ENCODE assay signal across 10 cellular contexts in the genomic region with DNA sequence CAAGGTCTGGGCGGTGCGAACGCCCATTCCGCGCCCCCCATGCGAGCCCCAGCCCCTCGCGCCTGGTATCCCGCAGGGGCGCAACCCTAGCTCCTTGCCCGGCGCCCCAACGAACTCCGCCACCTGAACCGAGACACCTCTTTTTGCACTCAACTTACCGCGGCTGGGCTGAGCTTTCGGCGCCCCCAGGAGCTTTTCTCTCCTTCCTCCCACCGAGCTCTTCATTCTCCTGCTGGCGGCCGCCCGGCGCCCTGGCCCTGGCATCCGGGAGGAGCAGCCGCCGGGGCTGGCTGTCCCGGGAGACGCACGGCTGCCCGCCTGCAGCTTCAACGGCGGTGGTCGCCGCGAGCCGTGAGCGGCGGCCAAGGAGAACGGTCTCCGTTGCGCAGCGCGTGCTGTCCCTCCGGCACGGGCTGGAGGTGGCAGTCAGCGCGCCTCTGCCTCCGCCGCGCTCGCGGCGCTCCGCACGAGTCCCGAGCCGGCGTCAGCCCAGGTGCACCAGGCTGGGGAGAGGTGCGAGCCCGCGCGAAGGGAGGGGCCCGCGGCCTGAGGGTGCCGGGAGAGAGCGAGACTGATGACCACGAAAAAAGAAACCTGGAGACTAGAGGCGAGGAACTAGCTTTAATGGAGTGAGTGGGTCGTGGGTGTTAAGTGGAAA.
DNase-seq lines count a peak whose midpoint lies in the region; ATAC-seq and TF ChIP-seq lines count a peak whose summit lies in the region.
"Had no signal": no experiment of that assay in that cellular context is flagged by ENCODE, and none has a peak within 500 bp of the region (broad histone marks: within the 10 kb centered on the region; RNA-seq: fewer than 3 reads in every experiment).

No MANE protein-coding gene starts in this region.

- H3K36me3 ChIP-seq in GM23248 (ENCODE audit: low read depth) (no peaks in the 10 kb centered on the region), adipocyte (ENCODE audit: control insufficient read depth, insufficient read depth, low read length, severe bottlenecking) (no peaks in the 10 kb centered on the region), hepatocyte (replicated peaks; ENCODE audit: insufficient read depth, low read depth) (no peaks in the 10 kb centered on the region), gastrocnemius medialis (no peaks in the 10 kb centered on the region)

- DNase-seq in GM23248 (peak; percentile 40), adipocyte (ENCODE audit: low read depth) (peak; percentile 9), hepatocyte (ENCODE audit: low spot score) (peak; percentile 45), gastrocnemius medialis (no peak), OCI-M2 (lab: John Stamatoyannopoulos, UW; ENCODE audit: unreplicated experiment) (no peak)
- DNase-seq: activated naive CD4-positive, alpha-beta T cell treated with Interleukin-2 at 50 U/mL for 16 hours; stimulated activated CD4-positive, alpha-beta T cell treated with anti-CD3 and anti-CD28 coated beads, Interleukin-4, amount 100 ng/mL, for 24 hours had no signal

- H3K79me2 ChIP-seq in GM23248 (ENCODE audit: insufficient read depth) (no peaks in the 10 kb centered on the region), hepatocyte (no peaks in the 10 kb centered on the region)

- H3K4me1 ChIP-seq in GM23248 (ENCODE audit: insufficient read depth) (peaks cover 4% of the 10 kb centered on the region), adipocyte (ENCODE audit: control insufficient read depth, insufficient read depth, low read length) (peaks cover 17% of the 10 kb centered on the region), hepatocyte (ENCODE audit: insufficient read depth) (no peaks in the 10 kb centered on the region), gastrocnemius medialis (no peaks in the 10 kb centered on the region)

- no peaks in the 10 kb centered on the region for H3K9me2 ChIP-seq in GM23248 (ENCODE audit: insufficient read depth)
- H3K9me2 ChIP-seq in hepatocyte (replicated peaks; ENCODE audit: insufficient read depth) = no peaks in the 10 kb centered on the region

- H2AFZ ChIP-seq in GM23248 (peak overlapping the region; percentile 40; the same call in 1 of the 2 replicates), hepatocyte (peak overlapping the region; percentile 60)

- H3K9ac ChIP-seq in GM23248 (no peak overlapping the region), adipocyte (ENCODE audit: low read length) (no peak overlapping the region)

- in situ Hi-C loops in GM23248 (cut with MboI) (no loop called here), gastrocnemius medialis (cut with MboI; ENCODE audit: low sequenced_read_pairs in 4 of 4) (no loop called here)

- no peak for TF ChIP-seq POLR2A in gastrocnemius medialis (IDR thresholded peaks at IDR 0.05)

- peak overlapping the region; percentile 50 for H3K4me3 ChIP-seq in GM23248
- peak overlapping the region; percentile 67 for H3K4me3 ChIP-seq in adipocyte (ENCODE audit: low read length)
- peak overlapping the region; percentile 32 for H3K4me3 ChIP-seq in hepatocyte
- peak overlapping the region; percentile 34 to 47 (median 39) for H3K4me3 ChIP-seq in gastrocnemius medialis

- H3K9me3 ChIP-seq in GM23248 (ENCODE audit: low read depth) (no peaks in the 10 kb centered on the region), adipocyte (ENCODE audit: control insufficient read depth, low read length) (no peaks in the 10 kb centered on the region), hepatocyte (ENCODE audit: low read depth) (no peaks in the 10 kb centered on the region), gastrocnemius medialis (no peaks in the 10 kb centered on the region)

- H4K20me1 ChIP-seq in GM23248 (ENCODE audit: insufficient read depth) = no peaks in the 10 kb centered on the region
- H4K20me1 ChIP-seq in hepatocyte (ENCODE audit: insufficient read depth, poor library complexity, severe bottlenecking) = no peaks in the 10 kb centered on the region

- 1 to 2% methylated on average over 54 to 61 of the region's 70 CpGs for WGBS in GM23248 (ENCODE audit: low coverage in 1 of 2, low lambda C conversion rate in 2 of 2, missing lambda C conversion rate in 2 of 2), 2 experiments
- WGBS in hepatocyte (ENCODE audit: low lambda C conversion rate, missing lambda C conversion rate) = 1% methylated on average over 40 of the region's 70 CpGs

- ATAC-seq in gastrocnemius medialis (no peak), GM18873 (IDR thresholded peaks at IDR 0.05; ENCODE audit: low FRiP score, unreplicated experiment) (no peak), GM19324 (IDR thresholded peaks at IDR 0.05; ENCODE audit: low FRiP score, unreplicated experiment) (no peak)
- no peak for ATAC-seq in activated CD4-positive, CD25-positive, alpha-beta regulatory T cell treated with anti-CD3 and anti-CD28 coated beads, Interleukin-2, amount 50 U/mL, for 24 hours

- no peak overlapping the region for H3K27ac ChIP-seq in GM23248
- no peak overlapping the region for H3K27ac ChIP-seq in hepatocyte
- H3K27ac ChIP-seq in gastrocnemius medialis = no peak overlapping the region

- peaks cover 61% of the 10 kb centered on the region for H3K27me3 ChIP-seq in GM23248 (replicated peaks; ENCODE audit: insufficient read depth)
- peaks cover 52% of the 10 kb centered on the region for H3K27me3 ChIP-seq in adipocyte (replicated peaks; ENCODE audit: control insufficient read depth, insufficient read depth, low read length)
- H3K27me3 ChIP-seq in hepatocyte = peaks cover 53% of the 10 kb centered on the region
- H3K27me3 ChIP-seq in gastrocnemius medialis = peaks cover 5 to 28% (median 13%) of the 10 kb centered on the region in 3 donors

- intact Hi-C loops in gastrocnemius medialis (cut with DNase I; ENCODE audit: low total_unique reads) = no loop called here

- H3K4me2 ChIP-seq in GM23248 (ENCODE audit: unreplicated experiment) (peak overlapping the region; percentile 74), hepatocyte (peak overlapping the region; percentile 92)

- H3F3A ChIP-seq in GM23248 (ENCODE audit: insufficient read depth) = peaks cover 5% of the 10 kb centered on the region; the same call in 1 of the 2 replicates

- TF ChIP-seq CTCF in hepatocyte (IDR thresholded peaks at IDR 0.05; ENCODE audit: poor library complexity) = no peak
- no peak for TF ChIP-seq CTCF in gastrocnemius medialis (IDR thresholded peaks at IDR 0.05 in 4 of 5, conservative IDR thresholded peaks at IDR 0.05 in 1 of 5)

Comparison
In these comparisons a context has a peak if more than half of its experiments do, and no peak if none do; other contexts are left out.
1. DNase-seq: peak in GM23248 (single experiment), adipocyte (single experiment) and hepatocyte (single experiment); none in gastrocnemius medialis (0 of 2) and OCI-M2 (single experiment).
2. Peak in every context shown above with its lines, with median percentiles within 50 percentile points of each other: H3K4me3 ChIP-seq.